15 cellular contexts compared by ENCODE assay signal in genomic region chr18:3268306-3268705, GRCh38. TPM values are rescaled to one million over a fixed set of nuclear protein-coding genes. Genes with fewer than 3 reads are reported as not detected.
A peak's percentile ranks its signal among the peaks of the same experiment; 100 is the strongest.
DNase-seq lines count a peak whose midpoint lies in the region; ATAC-seq and TF ChIP-seq lines count a peak whose summit lies in the region.
"Had no signal": no experiment of that assay in that cellular context is flagged by ENCODE, and none has a peak within 500 bp of the region (broad histone marks: within the 10 kb centered on the region; RNA-seq: fewer than 3 reads in every experiment).

No MANE protein-coding gene starts in this region.

- H3K4me1 ChIP-seq in breast epithelium, result peaks cover 0 to 28% of the 10 kb centered on the region in 2 donors
- peaks cover 15 to 66% (median 54%) of the 10 kb centered on the region in 4 donors for H3K4me1 ChIP-seq in liver (ENCODE audit: control insufficient read depth in 4 of 4, insufficient read depth in 4 of 4, low read length in 3 of 4)

- H3K27me3 ChIP-seq in breast epithelium, result no peaks in the 10 kb centered on the region
- H3K27me3 ChIP-seq in liver (ENCODE audit: control insufficient read depth in 4 of 4, insufficient read depth in 4 of 4, low read length in 3 of 4), result no peaks in the 10 kb centered on the region
- H3K27me3 ChIP-seq: colonic mucosa had no signal

- in situ Hi-C loops in GM13977 (cut with MboI; ENCODE audit: low pct_unique_long_range_greater_than_20kb, low sequenced_read_pairs, unreplicated experiment), result no loop called here

- CTCF ChIA-PET in MCF 10A (lab: Yijun Ruan, JAX), result interaction anchor here (0.6 to 1.0 kb wide), 2 partner anchors 356 to 398 kb away, joined by 3 read pairs; no protein-coding TSS in a partner anchor

- peaks cover 19% of the 10 kb centered on the region for H3K36me3 Mint-ChIP-seq in MCF 10A (ENCODE audit: insufficient read depth, unreplicated experiment)
- no peaks in the 10 kb centered on the region for H3K36me3 Mint-ChIP-seq in T-helper 17 cell (ENCODE audit: low read depth)
- H3K36me3 Mint-ChIP-seq in type B pancreatic cell, result peaks cover 13% of the 10 kb centered on the region

- no peak overlapping the region for H3K4me3 ChIP-seq in breast epithelium
- no peak overlapping the region for H3K4me3 ChIP-seq in liver (ENCODE audit: low read depth in 1 of 3, low read length in 3 of 3)
- H3K4me3 ChIP-seq: colonic mucosa had no signal

- H3K9me3 Mint-ChIP-seq in MCF 10A (ENCODE audit: unreplicated experiment) (no peaks in the 10 kb centered on the region), type B pancreatic cell (peaks cover 8% of the 10 kb centered on the region)
- H3K9me3 Mint-ChIP-seq: activated T-cell treated with anti-CD3 and anti-CD28 coated beads, Interleukin-2, amount 50 U/mL, for 4 hours had no signal

- no peaks in the 10 kb centered on the region for H3K27me3 Mint-ChIP-seq in MCF 10A (ENCODE audit: insufficient read depth, unreplicated experiment)
- no peaks in the 10 kb centered on the region for H3K27me3 Mint-ChIP-seq in T-helper 17 cell
- no peaks in the 10 kb centered on the region for H3K27me3 Mint-ChIP-seq in type B pancreatic cell

- TF ChIP-seq RAD21 in liver (IDR thresholded peaks at IDR 0.05), result no peak

- no peak overlapping the region for H3K4me3 Mint-ChIP-seq in MCF 10A (ENCODE audit: unreplicated experiment)
- peak overlapping the region; percentile 52 for H3K4me3 Mint-ChIP-seq in T-helper 17 cell
- H3K4me3 Mint-ChIP-seq in type B pancreatic cell, result peak overlapping the region; percentile 19

- H3K27ac ChIP-seq in breast epithelium, result peak overlapping the region in 1 of 2 donors; percentile 6
- H3K27ac ChIP-seq in liver (ENCODE audit: low read depth in 1 of 2, low read length in 2 of 2), result peak overlapping the region; percentile 1 to 38
- H3K27ac ChIP-seq: colonic mucosa had no signal

- POLR2A ChIA-PET in MCF 10A (lab: Yijun Ruan, JAX), result interaction anchor here (0.8 to 1.1 kb wide), 3 partner anchors 29 to 397 kb away, joined by 3 to 4 read pairs (median 4); no protein-coding TSS in a partner anchor

- H3K9ac ChIP-seq in liver (ENCODE audit: low read depth in 1 of 2, low read length in 2 of 2), result no peak overlapping the region

- H3K36me3 ChIP-seq in breast epithelium (no peaks in the 10 kb centered on the region), liver (ENCODE audit: control insufficient read depth in 4 of 4, insufficient read depth in 3 of 4, low read depth in 1 of 4, low read length in 3 of 4) (peaks cover 0 to 6% (median 2%) of the 10 kb centered on the region in 4 donors)
- H3K36me3 ChIP-seq: colonic mucosa had no signal

- no TSS peak for BruUV-seq in MCF 10A (replicated peaks; lab: Mats Ljungman, UMichigan)

- DNase-seq in MCF 10A (ENCODE audit: unreplicated experiment) (no peak), breast epithelium (ENCODE audit: low spot score in 2 of 2) (no peak), T-helper 17 cell (no peak), type B pancreatic cell (ENCODE audit: extremely low spot score, unreplicated experiment) (no peak), GM13977 (ENCODE audit: low spot score) (no peak), activated gamma-delta T cell (lab: John Stamatoyannopoulos, UW) (no peak), NCI-H1930 (lab: John Stamatoyannopoulos, UW) (no peak)
- DNase-seq: activated T-cell treated with anti-CD3 and anti-CD28 coated beads, Interleukin-2, amount 50 U/mL, for 4 hours; aorta; colonic mucosa; DMS 273 treated with DMSO at 0.1 percent for 48 hours; erythroblast; NCI-H2107; NCI-H774 had no signal

- H3K9me3 ChIP-seq in breast epithelium, result no peaks in the 10 kb centered on the region
- H3K9me3 ChIP-seq in T-helper 17 cell (ENCODE audit: control insufficient read depth, low read length, poor library complexity, severe bottlenecking), result no peaks in the 10 kb centered on the region
- H3K9me3 ChIP-seq in liver (ENCODE audit: control insufficient read depth in 4 of 4, low read length in 3 of 4), result no peaks in the 10 kb centered on the region
- H3K9me3 ChIP-seq: colonic mucosa had no signal

- no peak for TF ChIP-seq POLR2A in breast epithelium (IDR thresholded peaks at IDR 0.05)

- H3K4me1 Mint-ChIP-seq in MCF 10A (ENCODE audit: insufficient read depth, unreplicated experiment) (peaks cover 70% of the 10 kb centered on the region), T-helper 17 cell (peaks cover 74% of the 10 kb centered on the region), type B pancreatic cell (ENCODE audit: unreplicated experiment) (peaks cover 42% of the 10 kb centered on the region)

- intact Hi-C loops in MCF 10A (cut with micrococcal nuclease), result no loop called here
- intact Hi-C loops in breast epithelium (cut with DNase I; ENCODE audit: low total_unique reads), result loop anchor here (10.0 kb wide), 1 partner anchor 326 kb away; no protein-coding TSS in a partner anchor

- no peak for ATAC-seq in T-helper 17 cell
- ATAC-seq: activated T-cell treated with anti-CD3 and anti-CD28 coated beads, Interleukin-2, amount 50 U/mL, for 4 hours had no signal

- TF ChIP-seq CTCF in MCF 10A (IDR thresholded peaks at IDR 0.05; ENCODE audit: unreplicated experiment), result no peak
- TF ChIP-seq CTCF in breast epithelium (IDR thresholded peaks at IDR 0.05), result no peak
- TF ChIP-seq CTCF in liver (IDR thresholded peaks at IDR 0.05; ENCODE audit: low read depth, low read length, missing input control), result no peak
- TF ChIP-seq CTCF in type B pancreatic cell (conservative IDR thresholded peaks at IDR 0.05), result no peak
- TF ChIP-seq CTCF in GM13977 (IDR thresholded peaks at IDR 0.05; ENCODE audit: extremely low read depth, insufficient read depth, missing control alignments), result no peak

- peak overlapping the region; percentile 16 for H3K27ac Mint-ChIP-seq in MCF 10A (ENCODE audit: low read depth, unreplicated experiment)
- H3K27ac Mint-ChIP-seq in T-helper 17 cell, result peak overlapping the region; percentile 66
- peak overlapping the region; percentile 93 for H3K27ac Mint-ChIP-seq in type B pancreatic cell

TF ChIP-seq in liver, 16 proteins besides CTCF, POLR2A, EP300 and RAD21:
- TF ChIP-seq YY1 (IDR thresholded peaks at IDR 0.05) (peak; percentile 17), HNF4A (conservative IDR thresholded peaks at IDR 0.05) (peak in 1 of 2 donors; percentile 35), SP1 (IDR thresholded peaks at IDR 0.05) (peak; percentile 21)
- TF ChIP-seq, protein P1, sequence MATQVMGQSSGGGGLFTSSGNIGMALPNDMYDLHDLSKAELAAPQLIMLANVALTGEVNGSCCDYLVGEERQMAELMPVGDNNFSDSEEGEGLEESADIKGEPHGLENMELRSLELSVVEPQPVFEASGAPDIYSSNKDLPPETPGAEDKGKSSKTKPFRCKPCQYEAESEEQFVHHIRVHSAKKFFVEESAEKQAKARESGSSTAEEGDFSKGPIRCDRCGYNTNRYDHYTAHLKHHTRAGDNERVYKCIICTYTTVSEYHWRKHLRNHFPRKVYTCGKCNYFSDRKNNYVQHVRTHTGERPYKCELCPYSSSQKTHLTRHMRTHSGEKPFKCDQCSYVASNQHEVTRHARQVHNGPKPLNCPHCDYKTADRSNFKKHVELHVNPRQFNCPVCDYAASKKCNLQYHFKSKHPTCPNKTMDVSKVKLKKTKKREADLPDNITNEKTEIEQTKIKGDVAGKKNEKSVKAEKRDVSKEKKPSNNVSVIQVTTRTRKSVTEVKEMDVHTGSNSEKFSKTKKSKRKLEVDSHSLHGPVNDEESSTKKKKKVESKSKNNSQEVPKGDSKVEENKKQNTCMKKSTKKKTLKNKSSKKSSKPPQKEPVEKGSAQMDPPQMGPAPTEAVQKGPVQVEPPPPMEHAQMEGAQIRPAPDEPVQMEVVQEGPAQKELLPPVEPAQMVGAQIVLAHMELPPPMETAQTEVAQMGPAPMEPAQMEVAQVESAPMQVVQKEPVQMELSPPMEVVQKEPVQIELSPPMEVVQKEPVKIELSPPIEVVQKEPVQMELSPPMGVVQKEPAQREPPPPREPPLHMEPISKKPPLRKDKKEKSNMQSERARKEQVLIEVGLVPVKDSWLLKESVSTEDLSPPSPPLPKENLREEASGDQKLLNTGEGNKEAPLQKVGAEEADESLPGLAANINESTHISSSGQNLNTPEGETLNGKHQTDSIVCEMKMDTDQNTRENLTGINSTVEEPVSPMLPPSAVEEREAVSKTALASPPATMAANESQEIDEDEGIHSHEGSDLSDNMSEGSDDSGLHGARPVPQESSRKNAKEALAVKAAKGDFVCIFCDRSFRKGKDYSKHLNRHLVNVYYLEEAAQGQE (IDR thresholded peaks at IDR 0.05), result no peak
TF ChIP-seq in liver: peak in this region for 3.

RNA-seq across cellular contexts. Expression of gene MYL12B, which starts 6.4 kb away (rescaled TPM):
- 175 and 229 TPM in 2 replicates for total RNA-seq in MCF 10A (2022)
- total RNA-seq in breast epithelium, result 100 to 1,000 TPM; 305 to 371 (median 335) TPM
- 100 to 1,000 TPM; 172 to 178 TPM for total RNA-seq in T-helper 17 cell
- 100 to 1,000 TPM; 106 to 111 TPM for total RNA-seq in liver
- polyA plus RNA-seq in liver, result 100 to 1,000 TPM; 200 to 303 TPM
- 211 and 359 TPM in 2 replicates for total RNA-seq in type B pancreatic cell (ENCODE audit: low replicate concordance)

RNA-seq across cellular contexts. Expression of gene MYL12A, which starts 20.7 kb away (rescaled TPM):
- total RNA-seq in MCF 10A (2022) (286 and 332 TPM in 2 replicates), breast epithelium (100 to 1,000 TPM; 403 to 495 (median 444) TPM), T-helper 17 cell (100 to 1,000 TPM; 480 to 500 TPM), liver (100 to 1,000 TPM; 158 to 178 TPM), type B pancreatic cell (ENCODE audit: low replicate concordance) (219 and 271 TPM in 2 replicates)
- 100 to 1,000 TPM; 181 to 314 TPM for polyA plus RNA-seq in liver

RNA-seq across cellular contexts. Expression of gene MYOM1, which starts 48.5 kb away (rescaled TPM):
- total RNA-seq in MCF 10A (2022) (0.21 and 0.88 TPM in 2 replicates), breast epithelium (1 to 10 TPM; 3.1 to 6.9 (median 5.9) TPM), T-helper 17 cell (1 to 10 TPM in 1 of 2 donors, under 1 TPM in 1; 0.92 to 3.2 TPM), liver (10 to 100 TPM; 10.1 to 48.4 TPM), type B pancreatic cell (ENCODE audit: low replicate concordance) (2.0 TPM in 2 replicates)
- 10 to 100 TPM; 21.1 to 21.6 TPM for polyA plus RNA-seq in liver

Comparison
In these comparisons a context has a peak if more than half of its experiments do, and no peak if none do; other contexts are left out.
1. H3K27ac Mint-ChIP-seq: peak in every context shown above with its lines; median percentile 93 in type B pancreatic cell; 66 in T-helper 17 cell; 16 in MCF 10A.